ENCODE assay signal across 9 cellular contexts in the genomic region with DNA sequence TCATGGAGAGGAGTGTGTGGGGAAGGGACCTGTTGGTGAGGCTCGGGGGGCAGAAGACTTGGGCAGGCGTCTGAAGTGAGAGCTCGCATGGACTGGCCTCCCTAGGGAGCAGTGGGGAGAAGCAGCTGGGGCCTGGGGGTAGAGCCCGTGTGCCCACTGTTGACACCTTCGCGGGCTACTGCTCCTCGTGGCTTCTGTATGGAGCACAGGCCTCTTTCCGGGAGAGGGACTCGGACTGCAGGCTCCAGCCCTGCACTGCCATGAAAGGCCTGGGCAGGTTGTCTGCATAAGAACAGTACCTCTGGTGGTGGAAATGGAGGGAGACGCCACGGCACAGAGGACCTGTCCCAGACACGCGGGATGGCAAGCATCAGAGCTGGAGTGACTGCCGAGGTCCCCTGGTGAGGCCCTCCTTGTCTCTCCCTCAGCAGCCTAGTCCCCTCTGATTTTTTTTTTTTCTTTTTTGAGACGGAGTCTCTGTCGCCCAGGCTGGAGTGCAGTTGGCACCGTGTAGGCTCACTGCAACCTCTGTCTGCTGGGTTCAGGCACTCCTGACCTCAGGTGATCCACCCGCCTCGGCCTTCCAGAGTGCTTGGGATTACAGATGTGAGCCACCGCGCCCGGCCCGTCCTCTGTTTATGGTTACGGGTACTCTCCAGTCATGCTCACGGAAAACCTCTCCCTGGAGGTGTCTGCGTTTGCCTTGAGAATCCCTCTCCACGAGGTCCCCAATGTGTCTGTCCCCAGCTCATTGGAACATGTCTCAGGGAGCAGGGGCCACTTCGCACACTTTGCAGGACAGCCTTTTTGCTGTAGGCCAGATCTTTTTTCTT. TPM values are rescaled to one million over a fixed set of nuclear protein-coding genes. Genes with fewer than 3 reads are reported as not detected.
A peak's percentile ranks its signal among the peaks of the same experiment; 100 is the strongest.
DNase-seq lines count a peak whose midpoint lies in the region; ATAC-seq, FAIRE-seq and TF ChIP-seq lines count a peak whose summit lies in the region.
"Had no signal": no experiment of that assay in that cellular context is flagged by ENCODE, and none has a peak within 500 bp of the region (broad histone marks: within the 10 kb centered on the region; RNA-seq: fewer than 3 reads in every experiment).

No MANE protein-coding gene starts in this region.

- H3K4ac ChIP-seq in H1 (replicated peaks; ENCODE audit: insufficient read length, low read depth, low read length) = peak overlapping the region; percentile 37

- ATAC-seq in gastrocnemius medialis (no peak), HG03439 (IDR thresholded peaks at IDR 0.05; ENCODE audit: unreplicated experiment) (no peak), HG02981 (IDR thresholded peaks at IDR 0.05; ENCODE audit: unreplicated experiment) (no peak)

- TF ChIP-seq EP300 in H1 (IDR thresholded peaks at IDR 0.05; ENCODE audit: borderline replicate concordance in 1 of 2, low read depth in 2 of 2, low read length in 2 of 2) = no peak

- H4K20me1 ChIP-seq in DOHH2 (ENCODE audit: control insufficient read depth, insufficient read depth, low read depth, low read length) = no peaks in the 10 kb centered on the region
- no peaks in the 10 kb centered on the region for H4K20me1 ChIP-seq in Karpas-422 (ENCODE audit: insufficient read depth, low read depth, low read length)
- H4K20me1 ChIP-seq in H1 (replicated peaks in 1 of 2; ENCODE audit: control insufficient read depth in 1 of 2, insufficient read depth in 2 of 2, low read length in 2 of 2) = no peaks in the 10 kb centered on the region

- H2BK15ac ChIP-seq in H1 (ENCODE audit: low read length) = peak overlapping the region; percentile 98

- peak overlapping the region; percentile 99 for H3K27ac ChIP-seq in DOHH2 (ENCODE audit: low read depth, low read length)
- H3K27ac ChIP-seq in Karpas-422 (ENCODE audit: low read length) = peak overlapping the region; percentile 100
- H3K27ac ChIP-seq in H1 (ENCODE audit: low read depth, low read length) = no peak overlapping the region
- H3K27ac ChIP-seq in gastrocnemius medialis = peak overlapping the region; percentile 86 to 100 (median 98)

- H2AFZ ChIP-seq in Karpas-422 (ENCODE audit: low read length) (no peak overlapping the region), H1 (ENCODE audit: low read length) (no peak overlapping the region)

- H3K14ac ChIP-seq in H1 (ENCODE audit: insufficient read length) = no peak overlapping the region

- DNase-seq in Karpas-422 (peak; percentile 49), H1 (ENCODE audit: low read depth in 1 of 2, low spot score in 2 of 2) (peak in 1 of 2 experiments; percentile 57), gastrocnemius medialis (no peak), NCI-H82 (lab: John Stamatoyannopoulos, UW) (no peak)
- DNase-seq: stimulated activated CD4-positive, alpha-beta T cell treated with anti-CD3 and anti-CD28 coated beads, Interleukin-2, amount 100 ng/mL, for 48 hours had no signal

- no peak overlapping the region for H4K5ac ChIP-seq in H1 (ENCODE audit: insufficient read length, low read depth, low read length)

- intact Hi-C loops in gastrocnemius medialis (cut with DNase I; ENCODE audit: low total_unique reads) = no loop called here

- CTCF ChIA-PET in H1 (lab: Charles Lee; ENCODE audit: partially characterized antibody) = interaction anchor here (0.6 to 11.3 kb wide), 8 partner anchors 11 to 55 kb away, joined by 3 to 148 read pairs (median 4); no protein-coding TSS in a partner anchor

- peaks cover 2% of the 10 kb centered on the region; the same call in 1 of the 2 replicates for H3K23me2 ChIP-seq in H1 (ENCODE audit: low read depth, low read length)

- TF ChIP-seq POLR2A in H1 (IDR thresholded peaks at IDR 0.05; ENCODE audit: control extremely low read depth in 1 of 2, low read depth in 2 of 2, low read length in 2 of 2) (no peak), gastrocnemius medialis (IDR thresholded peaks at IDR 0.05) (no peak)

- no peak for TF ChIP-seq CTCF in DOHH2 (IDR thresholded peaks at IDR 0.05; ENCODE audit: low read depth, low read length, poor library complexity, severe bottlenecking)
- TF ChIP-seq CTCF in H1 (IDR thresholded peaks at IDR 0.05; ENCODE audit: control extremely low read depth in 1 of 3, insufficient read depth in 1 of 3, low read depth in 1 of 3, low read length in 3 of 3) = no peak
- no peak for TF ChIP-seq CTCF in gastrocnemius medialis (IDR thresholded peaks at IDR 0.05 in 4 of 5, conservative IDR thresholded peaks at IDR 0.05 in 1 of 5)

- no peak overlapping the region for H3K23ac ChIP-seq in H1 (ENCODE audit: insufficient read length)

- H4K8ac ChIP-seq in H1 (ENCODE audit: extremely low read depth, insufficient read depth, low read length) = no peak overlapping the region; the same call in 1 of the 2 replicates

- H2BK20ac ChIP-seq in H1 (ENCODE audit: low read length) = peak overlapping the region; percentile 62; the same call in 1 of the 2 replicates

- H3K4me3 ChIP-seq in DOHH2 (ENCODE audit: low read length) (peak overlapping the region; percentile 81), Karpas-422 (ENCODE audit: low read length) (no peak overlapping the region), H1 (ENCODE audit: extremely low read depth in 1 of 4, insufficient read depth in 2 of 4, low read depth in 3 of 4, low read length in 4 of 4) (no peak overlapping the region), gastrocnemius medialis (no peak overlapping the region)

- peak overlapping the region; percentile 65 for H2AK5ac ChIP-seq in H1 (ENCODE audit: low read depth, low read length)

- H3K27me3 ChIP-seq in DOHH2 (ENCODE audit: control insufficient read depth, low read length) (no peaks in the 10 kb centered on the region), Karpas-422 (ENCODE audit: low read length) (no peaks in the 10 kb centered on the region), H1 (replicated peaks in 1 of 4; ENCODE audit: control insufficient read depth in 3 of 4, extremely low read depth in 1 of 4, insufficient read depth in 3 of 4, low read length in 3 of 4) (peaks cover 0 to 10% (median 3%) of the 10 kb centered on the region in 4 experiments; a peak in 5 of 7 replicates), gastrocnemius medialis (no peaks in the 10 kb centered on the region)

- no peak overlapping the region for H3K56ac ChIP-seq in H1 (replicated peaks; ENCODE audit: insufficient read length, low read depth, low read length)

- peak overlapping the region; percentile 47 for H2BK120ac ChIP-seq in H1 (replicated peaks; ENCODE audit: low read depth, low read length)

- no peak for TF ChIP-seq RAD21 in H1 (IDR thresholded peaks at IDR 0.05 in 1 of 2, conservative IDR thresholded peaks at IDR 0.05 in 1 of 2; ENCODE audit: low read depth in 2 of 2, low read length in 2 of 2)

- H2BK5ac ChIP-seq in H1 (ENCODE audit: low read depth, low read length) = peak overlapping the region; percentile 78

- no peak for FAIRE-seq in H1 (lab: Jason Lieb, UNC)
- FAIRE-seq: frontal cortex had no signal

- peak overlapping the region; percentile 71 for H4K91ac ChIP-seq in H1 (replicated peaks; ENCODE audit: insufficient read length, low read length)

- H3K79me2 ChIP-seq in DOHH2 (ENCODE audit: control insufficient read depth, low read length) = peaks cover 5% of the 10 kb centered on the region
- no peaks in the 10 kb centered on the region for H3K79me2 ChIP-seq in Karpas-422 (ENCODE audit: low read length)
- no peaks in the 10 kb centered on the region for H3K79me2 ChIP-seq in H1 (ENCODE audit: control insufficient read depth in 1 of 2, insufficient read depth in 2 of 2, low read length in 2 of 2)

- H3K36me3 ChIP-seq in DOHH2 (ENCODE audit: control insufficient read depth, low read length) (peaks cover 6% of the 10 kb centered on the region; the same call in 1 of the 2 replicates), Karpas-422 (ENCODE audit: insufficient read depth, low read length) (no peaks in the 10 kb centered on the region), H1 (ENCODE audit: control insufficient read depth in 2 of 4, insufficient read depth in 4 of 4, low read length in 3 of 4) (no peaks in the 10 kb centered on the region), gastrocnemius medialis (no peaks in the 10 kb centered on the region)

- in situ Hi-C loops in gastrocnemius medialis (cut with MboI; ENCODE audit: low sequenced_read_pairs in 4 of 4) = no loop called here

- peak overlapping the region; percentile 93; the same call in 1 of the 2 replicates for H3K18ac ChIP-seq in H1 (ENCODE audit: extremely low read depth, low read length)

- peak overlapping the region; percentile 96 for H3K4me2 ChIP-seq in DOHH2 (ENCODE audit: low read length)
- no peak overlapping the region for H3K4me2 ChIP-seq in Karpas-422 (ENCODE audit: low read depth, low read length, poor library complexity, severe bottlenecking)
- H3K4me2 ChIP-seq in H1 (ENCODE audit: insufficient read depth in 1 of 2, low read depth in 2 of 2, low read length in 2 of 2) = no peak overlapping the region; a peak in 1 of 4 replicates

- no peaks in the 10 kb centered on the region for H3K79me1 ChIP-seq in H1 (ENCODE audit: low read depth, low read length)

- H3K4me1 ChIP-seq in DOHH2 (ENCODE audit: control insufficient read depth, low read length) (peaks cover 85% of the 10 kb centered on the region), Karpas-422 (ENCODE audit: low read length) (peaks cover 66% of the 10 kb centered on the region), H1 (replicated peaks in 1 of 4; ENCODE audit: control insufficient read depth in 3 of 4, insufficient read depth in 4 of 4, low read length in 3 of 4) (peaks cover 0 to 29% (median 10%) of the 10 kb centered on the region in 4 experiments; a peak in 6 of 7 replicates), gastrocnemius medialis (peaks cover 19 to 27% of the 10 kb centered on the region in 2 donors)

- peaks cover 36% of the 10 kb centered on the region for H3F3A ChIP-seq in DOHH2 (ENCODE audit: control insufficient read depth, insufficient read depth)

- POLR2A ChIA-PET in H1 (lab: Charles Lee; ENCODE audit: partially characterized antibody) = interaction anchor here (0.5 to 7.3 kb wide), 8 partner anchors 11 to 1187 kb away, joined by 3 to 100 read pairs (median 28); a partner anchor contains a TSS

- H2BK12ac ChIP-seq in H1 (ENCODE audit: low read depth, low read length) = peak overlapping the region; percentile 92

- H3K9me2 ChIP-seq in DOHH2 (replicated peaks; ENCODE audit: control insufficient read depth, low read length) (no peaks in the 10 kb centered on the region), Karpas-422 (replicated peaks; ENCODE audit: insufficient read depth, low read length) (no peaks in the 10 kb centered on the region)

- H3K9me3 ChIP-seq in DOHH2 (ENCODE audit: control insufficient read depth, insufficient read depth, low read length) (no peaks in the 10 kb centered on the region), Karpas-422 (ENCODE audit: low read length) (no peaks in the 10 kb centered on the region), H1 (ENCODE audit: insufficient read depth in 2 of 2, low read depth in 1 of 2, low read length in 1 of 2) (no peaks in the 10 kb centered on the region; a peak in 1 of 4 replicates), gastrocnemius medialis (no peaks in the 10 kb centered on the region)

- no peak overlapping the region for H3K9ac ChIP-seq in Karpas-422 (ENCODE audit: low read length)
- H3K9ac ChIP-seq in H1 (replicated peaks in 1 of 4; ENCODE audit: extremely low read depth in 1 of 4, low read depth in 3 of 4, low read length in 3 of 4) = no peak overlapping the region

- WGBS in H1 (ENCODE audit: extremely low coverage in 1 of 2, insufficient coverage in 1 of 2, insufficient read length in 1 of 2, insufficient replicate concordance in 2 of 2, low coverage in 1 of 2, low lambda C conversion rate in 2 of 2, missing lambda C conversion rate in 1 of 2), 2 experiments = 93% methylated on average over 28 of the region's 28 CpGs; no CpG with 5 or more reads in 1 of the 2 experiments

RNA-seq across cellular contexts. Expression of a gene that starts 44.7 kb away (rescaled TPM):
- total RNA-seq in Karpas-422 (2014; rRNA removed; shearing (Covaris generic); ENCODE audit: low replicate concordance) = 1,532 and 1,657 TPM in 2 replicates
- 2,680 and 2,823 TPM in 2 replicates for total RNA-seq in H1 (2021; fragmentation: NEBNext Ultra II Directional; extraction: Animal tissue kit (Norgen Biotek cat#: 25700))
- 643 and 683 TPM in 2 replicates for polyA plus RNA-seq in H1 (2011; rRNA removed)
- 2,462 TPM for polyA plus RNA-seq in H1 (2011; cell fraction: cytosol; rRNA removed)
- 898 TPM for polyA plus RNA-seq in H1 (2011; cell fraction: nucleus; rRNA removed)
- 2,061 to 2,998 TPM (median 2,419 TPM) in 4 replicates for polyA plus RNA-seq in H1 (2012, experiment 1 of 2)
- 1,442 TPM for polyA plus RNA-seq in H1 (2012, experiment 2 of 2)
- 4,157 TPM for polyA plus RNA-seq in H1 (2013, experiment 1 of 2)
- 3,985 TPM for polyA plus RNA-seq in H1 (2013, experiment 2 of 2)
- polyA minus RNA-seq in H1 (2011; rRNA and poly(A)+ RNA removed) = 94.7 and 121 TPM in 2 replicates
- polyA minus RNA-seq in H1 (2011; cell fraction: cytosol; rRNA and poly(A)+ RNA removed) = 755 TPM
- 623 TPM for polyA minus RNA-seq in H1 (2011; cell fraction: nucleus; rRNA and poly(A)+ RNA removed)
- 100 to 1,000 TPM; 121 to 177 (median 174) TPM for total RNA-seq in gastrocnemius medialis
